ENCODE assay signal across 27 cellular contexts in the genomic region with DNA sequence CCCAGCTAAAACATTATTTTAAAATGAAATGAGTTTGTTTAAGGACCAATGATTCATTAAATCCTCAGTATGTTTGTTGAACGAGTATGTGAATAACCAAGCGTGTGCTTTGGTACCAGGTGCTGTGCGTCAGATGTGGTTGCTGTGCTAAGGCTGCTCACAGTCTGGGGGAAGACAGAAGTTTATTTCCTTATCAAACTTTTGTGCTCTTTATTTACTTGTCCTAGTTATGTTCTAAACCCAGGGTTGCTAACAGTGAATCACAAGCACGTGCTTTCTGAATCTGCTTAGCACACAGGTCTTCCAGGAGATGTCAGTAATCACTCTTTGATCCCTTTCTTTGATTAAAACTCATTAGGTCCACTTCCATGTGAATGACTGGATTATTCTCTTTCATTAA. TPM values are rescaled to one million over a fixed set of nuclear protein-coding genes. Genes with fewer than 3 reads are reported as not detected.
DNase-seq lines count a peak whose midpoint lies in the region; ATAC-seq, FAIRE-seq and TF ChIP-seq lines count a peak whose summit lies in the region.
"Had no signal": no experiment of that assay in that cellular context is flagged by ENCODE, and none has a peak within 500 bp of the region (broad histone marks: within the 10 kb centered on the region; RNA-seq: fewer than 3 reads in every experiment).

No MANE protein-coding gene starts in this region.

- H3K4me3 ChIP-seq in GM23248: no peak overlapping the region
- H3K4me3 ChIP-seq in astrocyte (ENCODE audit: insufficient read depth, low read depth, low read length): no peak overlapping the region
- no peak overlapping the region for H3K4me3 ChIP-seq in fibroblast of lung (replicated peaks in 1 of 4; ENCODE audit: control extremely low read depth in 1 of 4, insufficient read depth in 1 of 4, low read depth in 3 of 4, low read length in 4 of 4)
- H3K4me3 ChIP-seq in stomach: no peak overlapping the region
- H3K4me3 ChIP-seq: cardiac muscle cell, right atrium auricular region, tibial nerve had no signal

- H3K9ac ChIP-seq in GM23248 (no peak overlapping the region), astrocyte (ENCODE audit: low read length) (no peak overlapping the region), fibroblast of lung (ENCODE audit: insufficient read depth, low read length) (no peak overlapping the region)

- 48 to 55% methylated on average over 4 of the region's 4 CpGs for WGBS in GM23248 (ENCODE audit: low coverage in 1 of 2, low lambda C conversion rate in 2 of 2, missing lambda C conversion rate in 2 of 2), 2 experiments
- 44 to 53% (median 47%) methylated on average over 4 of the region's 4 CpGs for WGBS in stomach, 5 donors

- FAIRE-seq in astrocyte (lab: Jason Lieb, UNC): no peak

- no peaks in the 10 kb centered on the region for H3K4me1 ChIP-seq in GM23248 (ENCODE audit: insufficient read depth)
- no peaks in the 10 kb centered on the region for H3K4me1 ChIP-seq in astrocyte (ENCODE audit: insufficient read depth, low read length)
- H3K4me1 ChIP-seq in fibroblast of lung (ENCODE audit: control insufficient read depth, extremely low read depth, insufficient read depth, low read length): no peaks in the 10 kb centered on the region
- no peaks in the 10 kb centered on the region for H3K4me1 ChIP-seq in stomach
- H3K4me1 ChIP-seq: right atrium auricular region, tibial nerve had no signal

- no peaks in the 10 kb centered on the region for H3K9me3 Mint-ChIP-seq in astrocyte (ENCODE audit: unreplicated experiment)
- H3K9me3 Mint-ChIP-seq: activated naive CD8-positive, alpha-beta T cell treated with anti-CD3 and anti-CD28 coated beads, Interleukin-2, amount 50 U/mL, for 24 hours; dendritic cell treated with granulocyte-macrophage colony-stimulating factor and Interleukin-4, amounts not matched to agents 40 ng/mL and 50 ng/mL, for 4 days; T-helper 2 cell treated with Interferon-gamma antibody and Interleukin-4, amounts not matched to agents 5 μg/mL and 100 μg/mL, for 36 hours had no signal

- TF ChIP-seq POLR2A in stomach (IDR thresholded peaks at IDR 0.05): no peak

- in situ Hi-C loops in GM23248 (cut with MboI): no loop called here

- no peak for TF ChIP-seq EP300 in stomach (IDR thresholded peaks at IDR 0.05)

- no peaks in the 10 kb centered on the region for H3K9me2 ChIP-seq in GM23248 (ENCODE audit: insufficient read depth)

- H3K9me3 ChIP-seq in GM23248 (ENCODE audit: low read depth) (no peaks in the 10 kb centered on the region), astrocyte (ENCODE audit: insufficient read depth, low read depth, low read length) (no peaks in the 10 kb centered on the region), fibroblast of lung (ENCODE audit: control insufficient read depth, insufficient read depth, low read depth, low read length) (no peaks in the 10 kb centered on the region), stomach (peaks cover 0 to 3% (median 0%) of the 10 kb centered on the region in 4 donors)
- H3K9me3 ChIP-seq: right atrium auricular region had no signal

- H3K27me3 Mint-ChIP-seq in astrocyte (ENCODE audit: low read depth, unreplicated experiment): no peaks in the 10 kb centered on the region
- H3K27me3 Mint-ChIP-seq: memory B cell had no signal

- H3F3A ChIP-seq in GM23248 (ENCODE audit: insufficient read depth): no peaks in the 10 kb centered on the region

- no peaks in the 10 kb centered on the region for H3K27me3 ChIP-seq in GM23248 (replicated peaks; ENCODE audit: insufficient read depth)
- no peaks in the 10 kb centered on the region for H3K27me3 ChIP-seq in astrocyte (ENCODE audit: insufficient read depth, low read length)
- no peaks in the 10 kb centered on the region for H3K27me3 ChIP-seq in fibroblast of lung (ENCODE audit: control insufficient read depth, insufficient read depth, low read length)
- no peaks in the 10 kb centered on the region for H3K27me3 ChIP-seq in stomach
- H3K27me3 ChIP-seq: cardiac muscle cell, right atrium auricular region, tibial nerve had no signal

- H2AFZ ChIP-seq in GM23248 (no peak overlapping the region), astrocyte (ENCODE audit: low read depth, low read length) (no peak overlapping the region), fibroblast of lung (ENCODE audit: low read length) (no peak overlapping the region)

- H3K36me3 ChIP-seq in GM23248 (ENCODE audit: low read depth) (no peaks in the 10 kb centered on the region), astrocyte (ENCODE audit: insufficient read depth, low read length) (no peaks in the 10 kb centered on the region), fibroblast of lung (ENCODE audit: control insufficient read depth, insufficient read depth, low read length) (no peaks in the 10 kb centered on the region), stomach (no peaks in the 10 kb centered on the region)
- H3K36me3 ChIP-seq: cardiac muscle cell, right atrium auricular region, tibial nerve had no signal

- intact Hi-C loops in stomach (cut with DNase I; ENCODE audit: low total_unique reads): no loop called here

- no peak overlapping the region for H3K4me3 Mint-ChIP-seq in astrocyte (ENCODE audit: unreplicated experiment)
- H3K4me3 Mint-ChIP-seq: activated naive CD8-positive, alpha-beta T cell treated with anti-CD3 and anti-CD28 coated beads, Interleukin-2, amount 50 U/mL, for 24 hours; B cell; dendritic cell treated with granulocyte-macrophage colony-stimulating factor and Interleukin-4, amounts not matched to agents 40 ng/mL and 50 ng/mL, for 4 days; memory B cell; naive B cell; T-helper 2 cell treated with Interferon-gamma antibody and Interleukin-4, amounts not matched to agents 5 μg/mL and 100 μg/mL, for 36 hours had no signal

- no peaks in the 10 kb centered on the region for H4K20me1 ChIP-seq in GM23248 (ENCODE audit: insufficient read depth)
- H4K20me1 ChIP-seq in astrocyte (ENCODE audit: insufficient read depth, low read length): no peaks in the 10 kb centered on the region
- no peaks in the 10 kb centered on the region for H4K20me1 ChIP-seq in fibroblast of lung (ENCODE audit: control insufficient read depth, extremely low read depth, insufficient read depth, low read length)

- H3K4me2 ChIP-seq in GM23248 (ENCODE audit: unreplicated experiment) (no peak overlapping the region), astrocyte (ENCODE audit: low read length) (no peak overlapping the region), fibroblast of lung (ENCODE audit: extremely low read depth, insufficient read depth, low read length) (no peak overlapping the region)

- H3K27ac Mint-ChIP-seq in astrocyte (ENCODE audit: unreplicated experiment): no peak overlapping the region
- H3K27ac Mint-ChIP-seq: activated naive CD8-positive, alpha-beta T cell treated with anti-CD3 and anti-CD28 coated beads, Interleukin-2, amount 50 U/mL, for 24 hours; B cell; dendritic cell treated with granulocyte-macrophage colony-stimulating factor and Interleukin-4, amounts not matched to agents 40 ng/mL and 50 ng/mL, for 4 days; memory B cell; naive B cell; T-helper 2 cell treated with Interferon-gamma antibody and Interleukin-4, amounts not matched to agents 5 μg/mL and 100 μg/mL, for 36 hours had no signal

- no peak for ATAC-seq in GM18498 (IDR thresholded peaks at IDR 0.05; ENCODE audit: unreplicated experiment)
- ATAC-seq: activated naive CD8-positive, alpha-beta T cell treated with anti-CD3 and anti-CD28 coated beads, Interleukin-2, amount 50 U/mL, for 24 hours; stimulated activated naive CD8-positive, alpha-beta T cell treated with anti-CD3 and anti-CD28 coated beads, Interleukin-15, Interleukin-2, amounts not matched to agents 100 U/mL and 50 U/mL, for 24 hours had no signal

- DNase-seq in GM23248: peak; percentile 52
- peak; percentile 28 for DNase-seq in astrocyte (ENCODE audit: low read depth)
- peak; percentile 29 to 68 for DNase-seq in fibroblast of lung (ENCODE audit: low read depth in 2 of 2)
- peak; percentile 27 for DNase-seq in stomach
- DNase-seq in mesenteric fat pad (ENCODE audit: low spot score): no peak
- no peak for DNase-seq in GM03348 (ENCODE audit: low spot score)
- DNase-seq: activated CD4-positive, alpha-beta T cell treated with anti-CD3 and anti-CD28 coated beads, Interleukin-2, amount 50 U/mL, for 4 hours; activated CD8-positive, alpha-beta memory T cell treated with anti-CD3 and anti-CD28 coated beads, Interleukin-2, amount 50 U/mL, for 48 hours; activated effector memory CD4-positive, alpha-beta T cell treated with Interleukin-2 at 50 U/mL for 16 hours; activated naive CD8-positive, alpha-beta T cell treated with anti-CD3 and anti-CD28 coated beads, Interleukin-2, amount 50 U/mL, for 24 hours; DND-41; H7; MM.1S; naive B cell; NCI-H146; NCI-H524 treated with DMSO at 0.1 percent for 48 hours; occipital lobe; stimulated activated CD4-positive, alpha-beta T cell treated with anti-CD3 and anti-CD28 coated beads, Interleukin-4, amount 100 ng/mL, for 4 hours; stimulated activated naive CD8-positive, alpha-beta T cell treated with anti-CD3 and anti-CD28 coated beads, Interleukin-15, Interleukin-2, amounts not matched to agents 100 U/mL and 50 U/mL, for 24 hours had no signal

- H3K79me2 ChIP-seq in GM23248 (ENCODE audit: insufficient read depth) (no peaks in the 10 kb centered on the region), astrocyte (ENCODE audit: insufficient read depth, low read length) (no peaks in the 10 kb centered on the region), fibroblast of lung (ENCODE audit: control insufficient read depth, insufficient read depth, low read length) (no peaks in the 10 kb centered on the region)

- TF ChIP-seq CTCF in astrocyte (IDR thresholded peaks at IDR 0.05; ENCODE audit: insufficient read depth, low read depth, low read length) (no peak), fibroblast of lung (conservative IDR thresholded peaks at IDR 0.05 in 1 of 2, IDR thresholded peaks at IDR 0.05 in 1 of 2; ENCODE audit: low read depth in 1 of 2, low read length in 2 of 2) (no peak), stomach (IDR thresholded peaks at IDR 0.05) (no peak)

- peaks cover 4% of the 10 kb centered on the region for H3K4me1 Mint-ChIP-seq in astrocyte (ENCODE audit: low read depth, unreplicated experiment)
- H3K4me1 Mint-ChIP-seq: activated naive CD8-positive, alpha-beta T cell treated with anti-CD3 and anti-CD28 coated beads, Interleukin-2, amount 50 U/mL, for 24 hours; B cell; memory B cell; naive B cell had no signal

- H3K36me3 Mint-ChIP-seq in astrocyte (ENCODE audit: low read depth, unreplicated experiment): no peaks in the 10 kb centered on the region
- H3K36me3 Mint-ChIP-seq: memory B cell had no signal

- H3K27ac ChIP-seq in GM23248: no peak overlapping the region
- no peak overlapping the region for H3K27ac ChIP-seq in astrocyte (ENCODE audit: low read depth, low read length)
- H3K27ac ChIP-seq in fibroblast of lung (ENCODE audit: insufficient read depth, low read length): no peak overlapping the region
- H3K27ac ChIP-seq in stomach: no peak overlapping the region
- H3K27ac ChIP-seq: cardiac muscle cell, right atrium auricular region, tibial nerve had no signal

RNA-seq across cellular contexts. Expression of a gene that starts 37.0 kb away (rescaled TPM):
- total RNA-seq in GM23248 (2014; rRNA removed; shearing (Covaris generic)): 2.2 TPM in 1 of 2 replicates, not detected in the other
- polyA plus RNA-seq in GM23248 (2016; fragmentation: Nextera tagmentation; extraction: Ambion mirVana) (0.22 TPM in 1 of 2 replicates, not detected in the other), fibroblast of lung (0.51 and 1.4 TPM in 2 replicates), stomach (1 to 10 TPM; 3.6 to 9.8 (median 3.9) TPM)
- total RNA-seq in astrocyte (0.62 and 1.1 TPM in 2 replicates), fibroblast of lung (1.3 and 3.0 TPM in 2 replicates), stomach (10 to 100 TPM in 2 of 5 donors, 1 to 10 TPM in 2, not detected in 1; 5.3 to 23.7 (median 11.7) TPM), mesenteric fat pad (10.4 TPM)
- 0.30 and 1.2 TPM in 2 replicates for polyA plus RNA-seq in fibroblast of lung (2012)
- polyA minus RNA-seq in fibroblast of lung (ENCODE audit: low replicate concordance): 0.59 and 7.7 TPM in 2 replicates

Comparison
In these comparisons a context has a peak if more than half of its experiments do, and no peak if none do; other contexts are left out.
1. DNase-seq: peak in GM23248 (single experiment), astrocyte (single experiment), fibroblast of lung (2 of 2) and stomach (single experiment); none in mesenteric fat pad (single experiment) and GM03348 (single experiment).